Comparison of ENCODE assay signal across 9 cellular contexts in genomic region chr2:222734690-222735014, GRCh38.
A peak's percentile ranks its signal among the peaks of the same experiment; 100 is the strongest.
DNase-seq lines count a peak whose midpoint lies in the region; ATAC-seq and TF ChIP-seq lines count a peak whose summit lies in the region.
"Had no signal": no experiment of that assay in that cellular context is flagged by ENCODE, and none has a peak within 500 bp of the region (broad histone marks: within the 10 kb centered on the region; RNA-seq: fewer than 3 reads in every experiment).

No MANE protein-coding gene starts in this region.

- H3K27me3 ChIP-seq in osteoblast (ENCODE audit: insufficient read depth, low read length) (no peaks in the 10 kb centered on the region), spleen (replicated peaks in 1 of 7) (peaks cover 0 to 6% (median 0%) of the 10 kb centered on the region in 7 donors)

- TF ChIP-seq CTCF in osteoblast (IDR thresholded peaks at IDR 0.05; ENCODE audit: extremely low read depth, low read depth, low read length) (no peak), spleen (IDR thresholded peaks at IDR 0.05 in 8 of 11, conservative IDR thresholded peaks at IDR 0.05 in 3 of 11) (no peak)

- H3K9me3 ChIP-seq in osteoblast (ENCODE audit: low read depth, low read length) (no peaks in the 10 kb centered on the region), spleen (no peaks in the 10 kb centered on the region)

- peak overlapping the region; percentile 79 for H2AFZ ChIP-seq in osteoblast (ENCODE audit: low read length)

- no peaks in the 10 kb centered on the region for H3K79me2 ChIP-seq in osteoblast (ENCODE audit: insufficient read depth, low read length)

- H3K4me1 ChIP-seq in osteoblast (ENCODE audit: insufficient read depth, low read length) = peaks cover 21% of the 10 kb centered on the region
- peaks cover 0 to 7% (median 0%) of the 10 kb centered on the region in 6 donors for H3K4me1 ChIP-seq in spleen

- intact Hi-C loops in spleen (cut with DNase I; ENCODE audit: low total_unique reads) = no loop called here

- H4K20me1 ChIP-seq in osteoblast (ENCODE audit: insufficient read depth, low read length) = no peaks in the 10 kb centered on the region

- TF ChIP-seq POLR2A in spleen (IDR thresholded peaks at IDR 0.05) = no peak

- H3K4me2 ChIP-seq in osteoblast (ENCODE audit: insufficient read depth, low read length) = peak overlapping the region; percentile 7

- ATAC-seq in GM18867 (IDR thresholded peaks at IDR 0.05; ENCODE audit: unreplicated experiment) (peak; percentile 82), GM21529 (IDR thresholded peaks at IDR 0.05; ENCODE audit: unreplicated experiment) (peak; percentile 85), HG03159 (IDR thresholded peaks at IDR 0.05; ENCODE audit: unreplicated experiment) (peak; percentile 80)

- peak; percentile 66 for DNase-seq in osteoblast (ENCODE audit: insufficient read length, low spot score, missing footprints)
- no peak for DNase-seq in NCI-H1092 treated with DMSO at 0.1 percent for 48 hours (lab: John Stamatoyannopoulos, UW)
- DNase-seq in NCI-H1105 treated with DMSO at 0.1 percent for 48 hours (lab: John Stamatoyannopoulos, UW) = no peak
- DNase-seq in spleen = no peak
- DNase-seq in LoVo (ENCODE audit: low spot score) = no peak
- DNase-seq: NCI-H345 had no signal

- H3K36me3 ChIP-seq in osteoblast (ENCODE audit: insufficient read depth, low read length) (no peaks in the 10 kb centered on the region), spleen (no peaks in the 10 kb centered on the region)

- WGBS in spleen, 5 donors = 82 to 89% (median 88%) methylated on average over 1 of the region's 1 CpG

- H3K27ac ChIP-seq in osteoblast (ENCODE audit: low read depth, low read length) (no peak overlapping the region), spleen (no peak overlapping the region)

- H3K4me3 ChIP-seq in osteoblast (ENCODE audit: insufficient read depth, low read length) = no peak overlapping the region
- no peak overlapping the region for H3K4me3 ChIP-seq in spleen
